Comparison of ENCODE assay signal across 18 cellular contexts in the genomic region with DNA sequence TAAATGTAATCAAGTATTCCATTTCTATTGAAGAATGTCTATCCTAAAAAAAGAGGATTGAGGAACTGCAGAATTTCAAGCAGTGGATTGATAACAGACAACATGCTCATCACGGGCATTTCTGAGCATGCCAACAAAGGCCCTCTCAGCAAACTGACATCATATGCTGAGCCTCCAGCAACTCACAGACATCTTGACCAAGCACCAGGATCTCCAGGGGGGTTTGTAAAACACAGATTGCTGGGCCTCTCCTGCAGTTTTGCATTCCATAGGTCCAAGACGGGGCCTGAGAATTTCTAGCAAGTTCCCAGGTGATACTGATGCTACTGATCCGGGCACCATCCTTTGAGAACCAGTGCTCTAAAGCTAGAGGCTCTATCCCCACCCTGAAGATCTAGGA.
DNase-seq lines count a peak whose midpoint lies in the region; ATAC-seq and TF ChIP-seq lines count a peak whose summit lies in the region.
"Had no signal": no experiment of that assay in that cellular context is flagged by ENCODE, and none has a peak within 500 bp of the region (broad histone marks: within the 10 kb centered on the region; RNA-seq: fewer than 3 reads in every experiment).

No MANE protein-coding gene starts in this region.

- no peak for DNase-seq in CD8-positive, alpha-beta memory T cell
- DNase-seq in psoas muscle, result no peak
- DNase-seq in MCF 10A (ENCODE audit: unreplicated experiment), result no peak
- no peak for DNase-seq in germinal center (ENCODE audit: low spot score)
- DNase-seq: activated CD4-positive, alpha-beta T cell treated with anti-CD3 and anti-CD28 coated beads, Interleukin-2, amount 10 ng/mL, durations not matched to agents 24 days and 14 days; DMS79 treated with DMSO at 0.1 percent for 48 hours; esophagus squamous epithelium; GM23248; NCI-H1092 treated with DMSO at 0.1 percent for 48 hours; right lobe of liver; T-helper 9 cell; upper lobe of left lung had no signal

- no peaks in the 10 kb centered on the region for H3K27me3 ChIP-seq in CD8-positive, alpha-beta memory T cell (ENCODE audit: insufficient read depth, low read length, poor library complexity, severe bottlenecking)
- H3K27me3 ChIP-seq in iPS-18a (ENCODE audit: control insufficient read depth, insufficient read depth, low read length), result no peaks in the 10 kb centered on the region
- H3K27me3 ChIP-seq in psoas muscle (ENCODE audit: insufficient read depth in 3 of 3, low read length in 2 of 3), result no peaks in the 10 kb centered on the region
- H3K27me3 ChIP-seq: esophagus squamous epithelium, right lobe of liver, upper lobe of left lung had no signal

- peaks cover 2 to 13% (median 6%) of the 10 kb centered on the region in 3 donors for H3K36me3 Mint-ChIP-seq in CD8-positive, alpha-beta memory T cell
- H3K36me3 Mint-ChIP-seq in activated naive CD8-positive, alpha-beta T cell, result peaks cover 6% of the 10 kb centered on the region
- peaks cover 13% of the 10 kb centered on the region for H3K36me3 Mint-ChIP-seq in MCF 10A (ENCODE audit: insufficient read depth, unreplicated experiment)
- H3K36me3 Mint-ChIP-seq: natural killer cell treated with Interleukin-12 subunit alpha and Interleukin-12 subunit beta and Interleukin-15 and Interleukin-18, amount 100 ng/mL, for 72 hours had no signal

- ATAC-seq in psoas muscle, result no peak
- no peak for ATAC-seq in GM21447 (IDR thresholded peaks at IDR 0.05; ENCODE audit: unreplicated experiment)
- ATAC-seq in GM18502 (IDR thresholded peaks at IDR 0.05; ENCODE audit: poor library complexity, unreplicated experiment), result no peak
- ATAC-seq: natural killer cell treated with Interleukin-12 subunit alpha and Interleukin-12 subunit beta and Interleukin-15 and Interleukin-18, amount 100 ng/mL, for 72 hours had no signal

- 76 to 84% (median 80%) methylated on average over 3 of the region's 3 CpGs for WGBS in psoas muscle, 3 donors

- no peak overlapping the region for H3K9ac ChIP-seq in iPS-18a (ENCODE audit: low read length)
- H3K9ac ChIP-seq: GM23248 had no signal

- H3K36me3 ChIP-seq in CD8-positive, alpha-beta memory T cell (ENCODE audit: insufficient read depth, low read length), result no peaks in the 10 kb centered on the region
- no peaks in the 10 kb centered on the region for H3K36me3 ChIP-seq in iPS-18a (ENCODE audit: control insufficient read depth, low read depth, low read length)
- no peaks in the 10 kb centered on the region for H3K36me3 ChIP-seq in psoas muscle (ENCODE audit: insufficient read depth in 1 of 2, low read depth in 1 of 2)
- H3K36me3 ChIP-seq: right lobe of liver, upper lobe of left lung had no signal

- no peak for TF ChIP-seq CTCF in psoas muscle (IDR thresholded peaks at IDR 0.05)
- TF ChIP-seq CTCF in MCF 10A (IDR thresholded peaks at IDR 0.05; ENCODE audit: unreplicated experiment), result no peak

- peak overlapping the region in 6 of 8 donors; percentile 42 to 81 (median 54) for H3K27ac Mint-ChIP-seq in CD8-positive, alpha-beta memory T cell
- peak overlapping the region; percentile 54 for H3K27ac Mint-ChIP-seq in activated naive CD8-positive, alpha-beta T cell
- no peak overlapping the region for H3K27ac Mint-ChIP-seq in MCF 10A (ENCODE audit: low read depth, unreplicated experiment)
- H3K27ac Mint-ChIP-seq: activated CD4-positive, alpha-beta T cell treated with anti-CD3 and anti-CD28 coated beads, Interleukin-2, amount 10 ng/mL, durations not matched to agents 24 days and 14 days; natural killer cell treated with Interleukin-12 subunit alpha and Interleukin-12 subunit beta and Interleukin-15 and Interleukin-18, amount 100 ng/mL, for 72 hours had no signal

- no TSS peak for BruUV-seq in MCF 10A (replicated peaks; lab: Mats Ljungman, UMichigan)

- peaks cover 71% of the 10 kb centered on the region for H3K4me1 ChIP-seq in CD8-positive, alpha-beta memory T cell (ENCODE audit: insufficient read depth, low read length)
- H3K4me1 ChIP-seq in iPS-18a (ENCODE audit: control insufficient read depth, low read depth, low read length) (peaks cover 37% of the 10 kb centered on the region), psoas muscle (peaks cover 44% of the 10 kb centered on the region)

- CTCF ChIA-PET in CD8-positive, alpha-beta memory T cell (lab: Charles Lee), result interaction anchor here (3.1 kb wide), 1 partner anchor 12 kb away, joined by 17 read pairs; no protein-coding TSS in a partner anchor
- CTCF ChIA-PET in MCF 10A (lab: Yijun Ruan, JAX), result interaction anchor here (0.6 to 3.6 kb wide), 6 partner anchors 11 to 93 kb away, joined by 3 to 17 read pairs (median 5); no protein-coding TSS in a partner anchor

- no peaks in the 10 kb centered on the region for H3K9me3 ChIP-seq in CD8-positive, alpha-beta memory T cell (ENCODE audit: low read length)
- H3K9me3 ChIP-seq in iPS-18a (ENCODE audit: control insufficient read depth, low read depth, low read length) (no peaks in the 10 kb centered on the region), psoas muscle (no peaks in the 10 kb centered on the region)
- H3K9me3 ChIP-seq: esophagus squamous epithelium, right lobe of liver, upper lobe of left lung had no signal

- H3K4me1 Mint-ChIP-seq in CD8-positive, alpha-beta memory T cell, result peaks cover 69 to 88% (median 87%) of the 10 kb centered on the region in 3 donors
- H3K4me1 Mint-ChIP-seq in activated naive CD8-positive, alpha-beta T cell (ENCODE audit: low read depth), result peaks cover 87% of the 10 kb centered on the region
- peaks cover 28% of the 10 kb centered on the region for H3K4me1 Mint-ChIP-seq in MCF 10A (ENCODE audit: insufficient read depth, unreplicated experiment)

- H3K27ac ChIP-seq in CD8-positive, alpha-beta memory T cell (ENCODE audit: low read depth, low read length), result no peak overlapping the region
- H3K27ac ChIP-seq in iPS-18a (ENCODE audit: low read length) (peak overlapping the region; percentile 5), psoas muscle (peak overlapping the region; percentile 64)
- H3K27ac ChIP-seq: esophagus squamous epithelium, GM23248, right lobe of liver, upper lobe of left lung had no signal

- no peak overlapping the region for H3K4me3 ChIP-seq in CD8-positive, alpha-beta memory T cell (ENCODE audit: low read length)
- no peak overlapping the region for H3K4me3 ChIP-seq in iPS-18a (ENCODE audit: low read length)
- no peak overlapping the region for H3K4me3 ChIP-seq in psoas muscle
- H3K4me3 ChIP-seq: coronary artery, esophagus squamous epithelium, GM23248, right lobe of liver, upper lobe of left lung had no signal

- no peaks in the 10 kb centered on the region for H3K27me3 Mint-ChIP-seq in CD8-positive, alpha-beta memory T cell
- H3K27me3 Mint-ChIP-seq in activated naive CD8-positive, alpha-beta T cell, result no peaks in the 10 kb centered on the region
- no peaks in the 10 kb centered on the region for H3K27me3 Mint-ChIP-seq in MCF 10A (ENCODE audit: insufficient read depth, unreplicated experiment)
- H3K27me3 Mint-ChIP-seq: natural killer cell treated with Interleukin-12 subunit alpha and Interleukin-12 subunit beta and Interleukin-15 and Interleukin-18, amount 100 ng/mL, for 72 hours had no signal

- POLR2A ChIA-PET in CD8-positive, alpha-beta memory T cell (lab: Charles Lee), result no interaction called here
- POLR2A ChIA-PET in MCF 10A (lab: Yijun Ruan, JAX), result interaction anchor here (0.8 to 7.5 kb wide), 6 partner anchors 10 to 441 kb away, joined by 3 to 104 read pairs (median 28); partner anchors contain the start of gene FOXP1

- H3K9me3 Mint-ChIP-seq in CD8-positive, alpha-beta memory T cell, result no peaks in the 10 kb centered on the region
- H3K9me3 Mint-ChIP-seq in activated naive CD8-positive, alpha-beta T cell (ENCODE audit: low read depth), result peaks cover 2% of the 10 kb centered on the region
- no peaks in the 10 kb centered on the region for H3K9me3 Mint-ChIP-seq in MCF 10A (ENCODE audit: unreplicated experiment)
- H3K9me3 Mint-ChIP-seq: natural killer cell treated with Interleukin-12 subunit alpha and Interleukin-12 subunit beta and Interleukin-15 and Interleukin-18, amount 100 ng/mL, for 72 hours had no signal

- H3K4me3 Mint-ChIP-seq in CD8-positive, alpha-beta memory T cell, result peak overlapping the region in 1 of 7 donors; percentile 54
- H3K4me3 Mint-ChIP-seq in activated naive CD8-positive, alpha-beta T cell, result no peak overlapping the region
- H3K4me3 Mint-ChIP-seq in MCF 10A (ENCODE audit: unreplicated experiment), result no peak overlapping the region
- H3K4me3 Mint-ChIP-seq: activated CD4-positive, alpha-beta T cell treated with anti-CD3 and anti-CD28 coated beads, Interleukin-2, amount 10 ng/mL, durations not matched to agents 24 days and 14 days; natural killer cell treated with Interleukin-12 subunit alpha and Interleukin-12 subunit beta and Interleukin-15 and Interleukin-18, amount 100 ng/mL, for 72 hours had no signal

- intact Hi-C loops in psoas muscle (cut with DNase I), result loop anchor here in 1 of 2 donors (5.0 kb wide), 1 partner anchor 64 kb away; no protein-coding TSS in a partner anchor
- intact Hi-C loops in MCF 10A (cut with micrococcal nuclease), result loop anchor here (5.0 kb wide), 1 partner anchor 76 kb away; no protein-coding TSS in a partner anchor
